In the genomic region with DNA sequence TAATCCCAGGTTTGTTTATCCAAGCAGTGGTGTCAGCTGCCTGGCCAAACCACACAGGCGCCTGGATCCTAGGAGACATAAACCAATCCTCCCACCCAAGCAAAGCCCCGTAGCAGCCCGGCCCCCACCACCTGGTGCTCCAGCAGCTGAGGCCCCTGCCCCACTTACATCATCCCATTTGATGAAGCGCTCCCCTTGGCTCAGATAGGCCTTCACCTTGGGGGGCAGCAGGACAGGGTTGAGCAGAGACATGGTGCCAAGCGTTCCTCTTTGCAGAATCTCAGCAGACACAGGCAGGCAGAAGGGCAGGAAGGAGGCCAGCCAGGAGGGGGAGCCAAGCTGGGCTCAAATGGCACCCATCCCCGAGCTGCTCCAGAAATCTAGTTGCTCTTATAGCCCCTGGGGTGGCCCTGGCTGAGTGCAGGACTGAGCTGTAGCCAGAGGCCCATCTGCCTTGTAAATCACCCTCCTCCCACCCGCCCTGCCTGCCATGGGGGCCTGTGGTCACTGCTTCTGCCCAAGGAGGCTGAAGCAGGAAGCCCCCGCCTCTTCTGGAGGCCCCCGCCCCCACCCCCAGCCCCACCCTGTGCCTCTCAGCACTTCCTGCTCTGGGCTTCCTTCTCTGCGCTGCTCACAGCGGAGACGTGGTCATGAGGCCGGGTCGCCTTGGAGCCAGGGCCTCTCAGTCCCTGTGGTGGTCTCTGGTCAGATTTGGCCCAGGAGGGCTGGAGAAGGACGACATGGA, we compare ENCODE assay signal across 8 cellular contexts. TPM values are rescaled to one million over a fixed set of nuclear protein-coding genes. Genes with fewer than 3 reads are reported as not detected.
A peak's percentile ranks its signal among the peaks of the same experiment; 100 is the strongest.
DNase-seq lines count a peak whose midpoint lies in the region; ATAC-seq and TF ChIP-seq lines count a peak whose summit lies in the region.

A gene with protein sequence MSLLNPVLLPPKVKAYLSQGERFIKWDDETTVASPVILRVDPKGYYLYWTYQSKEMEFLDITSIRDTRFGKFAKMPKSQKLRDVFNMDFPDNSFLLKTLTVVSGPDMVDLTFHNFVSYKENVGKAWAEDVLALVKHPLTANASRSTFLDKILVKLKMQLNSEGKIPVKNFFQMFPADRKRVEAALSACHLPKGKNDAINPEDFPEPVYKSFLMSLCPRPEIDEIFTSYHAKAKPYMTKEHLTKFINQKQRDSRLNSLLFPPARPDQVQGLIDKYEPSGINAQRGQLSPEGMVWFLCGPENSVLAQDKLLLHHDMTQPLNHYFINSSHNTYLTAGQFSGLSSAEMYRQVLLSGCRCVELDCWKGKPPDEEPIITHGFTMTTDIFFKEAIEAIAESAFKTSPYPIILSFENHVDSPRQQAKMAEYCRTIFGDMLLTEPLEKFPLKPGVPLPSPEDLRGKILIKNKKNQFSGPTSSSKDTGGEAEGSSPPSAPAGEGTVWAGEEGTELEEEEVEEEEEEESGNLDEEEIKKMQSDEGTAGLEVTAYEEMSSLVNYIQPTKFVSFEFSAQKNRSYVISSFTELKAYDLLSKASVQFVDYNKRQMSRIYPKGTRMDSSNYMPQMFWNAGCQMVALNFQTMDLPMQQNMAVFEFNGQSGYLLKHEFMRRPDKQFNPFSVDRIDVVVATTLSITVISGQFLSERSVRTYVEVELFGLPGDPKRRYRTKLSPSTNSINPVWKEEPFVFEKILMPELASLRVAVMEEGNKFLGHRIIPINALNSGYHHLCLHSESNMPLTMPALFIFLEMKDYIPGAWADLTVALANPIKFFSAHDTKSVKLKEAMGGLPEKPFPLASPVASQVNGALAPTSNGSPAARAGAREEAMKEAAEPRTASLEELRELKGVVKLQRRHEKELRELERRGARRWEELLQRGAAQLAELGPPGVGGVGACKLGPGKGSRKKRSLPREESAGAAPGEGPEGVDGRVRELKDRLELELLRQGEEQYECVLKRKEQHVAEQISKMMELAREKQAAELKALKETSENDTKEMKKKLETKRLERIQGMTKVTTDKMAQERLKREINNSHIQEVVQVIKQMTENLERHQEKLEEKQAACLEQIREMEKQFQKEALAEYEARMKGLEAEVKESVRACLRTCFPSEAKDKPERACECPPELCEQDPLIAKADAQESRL (minus strand): TSS at position 515 of the 745 bp plus-strand sequence. CDS start 263 bp downstream, at position 252.

- H3K9me3 Mint-ChIP-seq in activated T-cell treated with anti-CD3 and anti-CD28 coated beads, Interleukin-2, amount 50 U/mL, for 24 hours = no peaks in the 10 kb centered on the region

- peaks cover 47% of the 10 kb centered on the region for H3K4me1 Mint-ChIP-seq in activated T-cell treated with anti-CD3 and anti-CD28 coated beads, Interleukin-2, amount 50 U/mL, for 24 hours (ENCODE audit: low read depth)

- peak; percentile 52 for ATAC-seq in HG02588 (IDR thresholded peaks at IDR 0.05; ENCODE audit: unreplicated experiment)

- no peaks in the 10 kb centered on the region for H3K9me3 ChIP-seq in OCI-LY3 (ENCODE audit: insufficient read depth, low read length)

- peak within 1 kb of the TSS; percentile 91 for H3K9ac ChIP-seq in OCI-LY3 (ENCODE audit: low read length)

- H2AFZ ChIP-seq in OCI-LY3 (ENCODE audit: low read depth, low read length) = peak within 1 kb of the TSS; percentile 52

- H3K4me1 ChIP-seq in OCI-LY3 (ENCODE audit: low read length) = peaks cover 39% of the 10 kb centered on the region

- H3K27me3 ChIP-seq in OCI-LY3 (ENCODE audit: low read depth, low read length) = peaks cover 14% of the 10 kb centered on the region

- H3K27ac ChIP-seq in OCI-LY3 (ENCODE audit: low read length) = peak within 1 kb of the TSS; percentile 71

- H3K36me3 Mint-ChIP-seq in activated T-cell treated with anti-CD3 and anti-CD28 coated beads, Interleukin-2, amount 50 U/mL, for 24 hours (ENCODE audit: low read depth) = peaks cover 39% of the 10 kb centered on the region

- H3K36me3 ChIP-seq in OCI-LY3 (replicated peaks; ENCODE audit: low read depth, low read length) = no peaks in the 10 kb centered on the region

- H4K20me1 ChIP-seq in OCI-LY3 (ENCODE audit: insufficient read depth, low read length) = no peaks in the 10 kb centered on the region

- H3K4me3 Mint-ChIP-seq in activated T-cell treated with anti-CD3 and anti-CD28 coated beads, Interleukin-2, amount 50 U/mL, for 24 hours = peak within 1 kb of the TSS; percentile 96

- H3K27me3 Mint-ChIP-seq in activated T-cell treated with anti-CD3 and anti-CD28 coated beads, Interleukin-2, amount 50 U/mL, for 24 hours = no peaks in the 10 kb centered on the region

- peak within 1 kb of the TSS; percentile 96 for H3K27ac Mint-ChIP-seq in activated T-cell treated with anti-CD3 and anti-CD28 coated beads, Interleukin-2, amount 50 U/mL, for 24 hours

- intact Hi-C loops in cardiac septum (cut with DNase I) = no loop called here

- peak within 1 kb of the TSS; percentile 99 for H3K4me2 ChIP-seq in OCI-LY3 (ENCODE audit: low read length)

- TF ChIP-seq CTCF in GM12864 (IDR thresholded peaks at IDR 0.05; ENCODE audit: low read depth, low read length, missing control alignments) (peak; percentile 67), OCI-LY3 (IDR thresholded peaks at IDR 0.05; ENCODE audit: low read depth, low read length) (peak; percentile 39)

- DNase-seq in GM12864 (ENCODE audit: low read depth) = no peak
- DNase-seq in activated T-cell treated with anti-CD3 and anti-CD28 coated beads, Interleukin-2, amount 50 U/mL, for 24 hours = peak; percentile 87
- peak; percentile 81 for DNase-seq in cardiac septum (ENCODE audit: low spot score)
- peak; percentile 55 for DNase-seq in stimulated activated CD4-positive, alpha-beta T cell treated with anti-CD3 and anti-CD28 coated beads, Interleukin-12 subunit alpha, Interleukin-12 subunit beta, amount 100 ng/mL, for 4 hours
- DNase-seq in NCI-H187 treated with DMSO at 0.1 percent for 48 hours (lab: John Stamatoyannopoulos, UW) = no peak
- DNase-seq in NCI-H2196 (lab: John Stamatoyannopoulos, UW; ENCODE audit: unreplicated experiment) = no peak

- no peaks in the 10 kb centered on the region for H3K79me2 ChIP-seq in OCI-LY3 (ENCODE audit: low read length)

- H3K4me3 ChIP-seq in GM12864 (ENCODE audit: low read depth, low read length) (peak within 1 kb of the TSS; percentile 69), OCI-LY3 (ENCODE audit: low read length) (peak within 1 kb of the TSS; percentile 88)

RNA-seq across cellular contexts. Expression of the gene that starts here (rescaled TPM):
- 4.6 TPM for total RNA-seq in cardiac septum

Comparison
In these comparisons a context has a peak if more than half of its experiments do, and no peak if none do; other contexts are left out.
1. DNase-seq: peak in activated T-cell treated with anti-CD3 and anti-CD28 coated beads, Interleukin-2, amount 50 U/mL, for 24 hours (single experiment), cardiac septum (single experiment) and stimulated activated CD4-positive, alpha-beta T cell treated with anti-CD3 and anti-CD28 coated beads, Interleukin-12 subunit alpha, Interleukin-12 subunit beta, amount 100 ng/mL, for 4 hours (single experiment); none in GM12864 (single experiment), NCI-H187 treated with DMSO at 0.1 percent for 48 hours (single experiment) and NCI-H2196 (single experiment).